In the genomic region with DNA sequence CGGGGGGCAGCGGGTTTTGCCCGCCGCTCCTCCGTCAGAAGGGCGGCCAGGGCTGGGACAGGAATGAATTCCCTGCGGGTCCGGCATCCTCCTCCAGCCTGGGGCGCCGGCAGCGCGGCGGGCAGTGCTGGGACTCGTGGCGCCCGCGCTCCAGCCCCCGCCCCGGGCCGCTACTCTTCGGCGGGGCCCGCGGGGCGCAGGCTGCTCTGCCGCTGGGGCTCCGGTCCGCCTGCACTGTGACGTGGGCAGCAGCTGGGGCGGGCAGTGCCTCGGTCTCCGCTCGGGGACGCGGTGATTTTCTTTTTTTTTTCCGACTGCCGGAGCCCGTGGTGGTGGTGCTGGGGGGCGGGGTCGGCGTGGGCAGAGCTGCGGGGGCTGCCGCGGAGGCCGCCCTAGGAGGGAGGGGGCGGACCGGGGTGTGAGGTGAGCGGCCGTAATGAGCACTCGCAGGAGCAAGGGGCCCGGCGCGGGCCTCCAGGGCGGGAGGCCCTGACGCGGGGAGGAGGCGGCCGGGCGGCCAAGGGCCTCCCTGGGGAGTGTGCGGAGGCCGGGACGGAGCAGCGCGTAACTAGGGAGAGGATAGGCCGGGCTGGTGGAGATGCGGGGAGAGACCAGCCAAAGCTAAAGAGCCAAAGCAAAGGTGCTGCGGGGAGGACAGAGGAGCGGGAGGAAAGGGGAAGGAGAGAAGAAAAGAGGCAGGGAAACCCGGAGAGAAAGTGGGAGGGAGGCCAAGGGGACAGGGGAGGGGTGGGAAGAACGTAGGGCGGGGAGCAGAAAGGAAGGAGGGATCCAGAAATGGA, we compare ENCODE assay signal across 8 cellular contexts.
A peak's percentile ranks its signal among the peaks of the same experiment; 100 is the strongest.
DNase-seq lines count a peak whose midpoint lies in the region; ATAC-seq, FAIRE-seq and TF ChIP-seq lines count a peak whose summit lies in the region.

No MANE protein-coding gene starts in this region.

- TF ChIP-seq CTCF in epithelial cell of proximal tubule (conservative IDR thresholded peaks at IDR 0.05; ENCODE audit: low read depth, low read length) (no peak), mesothelial cell of epicardium (IDR thresholded peaks at IDR 0.05; ENCODE audit: unreplicated experiment) (no peak), D721Med (IDR thresholded peaks at IDR 0.05; ENCODE audit: insufficient read depth, missing control alignments) (no peak)

- no peaks in the 10 kb centered on the region for H3K9me3 Mint-ChIP-seq in mesothelial cell of epicardium
- no peaks in the 10 kb centered on the region for H3K9me3 Mint-ChIP-seq in stimulated activated effector memory CD8-positive, alpha-beta T cell treated with anti-CD3 and anti-CD28 coated beads, Interleukin-12 subunit alpha, Interleukin-12 subunit beta, amount 100 ng/mL, for 72 hours

- peak overlapping the region; percentile 65 for H3K4me3 ChIP-seq in epithelial cell of proximal tubule (ENCODE audit: low read depth, low read length)

- FAIRE-seq in D721Med (lab: Jason Lieb, UNC): no peak

- no peaks in the 10 kb centered on the region for H3K36me3 Mint-ChIP-seq in mesothelial cell of epicardium
- H3K36me3 Mint-ChIP-seq in stimulated activated effector memory CD8-positive, alpha-beta T cell treated with anti-CD3 and anti-CD28 coated beads, Interleukin-12 subunit alpha, Interleukin-12 subunit beta, amount 100 ng/mL, for 72 hours: no peaks in the 10 kb centered on the region

- H3K27me3 Mint-ChIP-seq in mesothelial cell of epicardium (ENCODE audit: low read depth): no peaks in the 10 kb centered on the region

- DNase-seq in Ammon's horn (ENCODE audit: low spot score): peak; percentile 64
- DNase-seq in HCEC 1CT: peak; percentile 63
- DNase-seq in NCI-H526 treated with DMSO at 0.1 percent for 48 hours (lab: John Stamatoyannopoulos, UW): peak; percentile 68
- DNase-seq in activated T-cell treated with anti-CD3 and anti-CD28 coated beads, Interleukin-2, amount 50 U/mL, for 1 hour: peak; percentile 58
- no peak for DNase-seq in epithelial cell of proximal tubule (ENCODE audit: low read depth)
- DNase-seq in mesothelial cell of epicardium (ENCODE audit: low spot score in 2 of 2, unreplicated experiment in 2 of 2): peak; percentile 57 to 77
- DNase-seq in stimulated activated effector memory CD8-positive, alpha-beta T cell treated with anti-CD3 and anti-CD28 coated beads, Interleukin-12 subunit alpha, Interleukin-12 subunit beta, amount 100 ng/mL, for 72 hours (ENCODE audit: low spot score in 2 of 2): peak; percentile 30 to 65
- DNase-seq in D721Med (ENCODE audit: insufficient read length, low spot score): no peak

- H3K4me1 Mint-ChIP-seq in mesothelial cell of epicardium: peaks cover 54% of the 10 kb centered on the region
- peaks cover 18% of the 10 kb centered on the region for H3K4me1 Mint-ChIP-seq in stimulated activated effector memory CD8-positive, alpha-beta T cell treated with anti-CD3 and anti-CD28 coated beads, Interleukin-12 subunit alpha, Interleukin-12 subunit beta, amount 100 ng/mL, for 72 hours

- peak overlapping the region; percentile 85 for H3K4me3 Mint-ChIP-seq in mesothelial cell of epicardium
- H3K4me3 Mint-ChIP-seq in stimulated activated effector memory CD8-positive, alpha-beta T cell treated with anti-CD3 and anti-CD28 coated beads, Interleukin-12 subunit alpha, Interleukin-12 subunit beta, amount 100 ng/mL, for 72 hours: peak overlapping the region; percentile 76

- H3K27ac Mint-ChIP-seq in mesothelial cell of epicardium: peak overlapping the region; percentile 99
- no peak overlapping the region for H3K27ac Mint-ChIP-seq in stimulated activated effector memory CD8-positive, alpha-beta T cell treated with anti-CD3 and anti-CD28 coated beads, Interleukin-12 subunit alpha, Interleukin-12 subunit beta, amount 100 ng/mL, for 72 hours

- ATAC-seq in stimulated activated effector memory CD8-positive, alpha-beta T cell treated with anti-CD3 and anti-CD28 coated beads, Interleukin-12 subunit alpha, Interleukin-12 subunit beta, amount 100 ng/mL, for 72 hours: peak; percentile 68

Comparison
In these comparisons a context has a peak if more than half of its experiments do, and no peak if none do; other contexts are left out.
1. DNase-seq: peak in Ammon's horn (single experiment), HCEC 1CT (single experiment), NCI-H526 treated with DMSO at 0.1 percent for 48 hours (single experiment), activated T-cell treated with anti-CD3 and anti-CD28 coated beads, Interleukin-2, amount 50 U/mL, for 1 hour (single experiment), mesothelial cell of epicardium (2 of 2) and stimulated activated effector memory CD8-positive, alpha-beta T cell treated with anti-CD3 and anti-CD28 coated beads, Interleukin-12 subunit alpha, Interleukin-12 subunit beta, amount 100 ng/mL, for 72 hours (2 of 2); none in epithelial cell of proximal tubule (single experiment) and D721Med (single experiment).